In the genomic region with DNA sequence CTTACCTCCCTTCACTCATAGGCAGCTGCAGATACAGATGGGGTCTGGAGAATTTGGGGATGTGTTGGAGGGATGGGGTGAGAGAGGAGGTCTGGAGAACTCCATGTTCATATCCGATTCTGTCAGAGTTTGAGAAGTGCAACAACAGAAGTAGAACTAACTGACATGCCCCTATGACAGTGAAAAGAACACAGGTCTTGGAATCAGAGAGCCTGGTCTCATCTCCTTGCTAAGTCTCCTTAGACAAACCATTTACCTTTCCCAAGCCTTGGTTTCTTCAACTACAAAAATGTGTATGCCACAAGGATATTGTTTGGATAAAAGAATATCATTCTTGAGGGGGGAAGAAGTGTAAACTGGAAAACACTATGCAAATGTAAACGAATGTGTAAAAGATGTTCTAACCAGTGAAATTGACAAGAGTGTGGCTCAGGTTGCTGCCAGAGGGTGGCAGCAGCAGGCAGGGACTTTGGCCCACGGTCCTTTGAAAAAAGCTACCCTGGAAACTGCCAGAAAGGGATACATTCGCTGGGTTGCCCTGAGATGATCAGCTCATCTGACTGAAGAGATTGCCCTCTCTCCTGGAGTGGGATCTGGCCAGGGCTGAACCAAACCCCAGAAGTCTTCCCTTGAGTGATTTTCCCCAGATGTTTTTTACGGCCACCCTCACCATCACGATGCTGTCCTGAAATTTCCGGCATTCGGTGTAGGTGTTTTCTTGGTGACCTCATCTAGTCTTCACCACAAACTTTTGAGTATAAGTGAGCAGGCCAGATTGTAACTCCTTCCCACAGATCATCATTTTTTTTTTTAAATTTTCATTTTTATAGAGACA, we compare ENCODE assay signal across 10 cellular contexts. TPM values are rescaled to one million over a fixed set of nuclear protein-coding genes. Genes with fewer than 3 reads are reported as not detected.
DNase-seq lines count a peak whose midpoint lies in the region; ATAC-seq lines count a peak whose summit lies in the region.
"Had no signal": no experiment of that assay in that cellular context is flagged by ENCODE, and none has a peak within 500 bp of the region (broad histone marks: within the 10 kb centered on the region; RNA-seq: fewer than 3 reads in every experiment).

No MANE protein-coding gene starts in this region.

- no peak overlapping the region for H3K23ac ChIP-seq in mesenchymal stem cell (ENCODE audit: low read length in 2 of 2)

- no peak overlapping the region for H2AFZ ChIP-seq in mesenchymal stem cell (ENCODE audit: low read depth, low read length)

- peak; percentile 6 for DNase-seq in NCI-H1436 (lab: John Stamatoyannopoulos, UW)
- no peak for DNase-seq in NCI-H1436 treated with DMSO at 0.1 percent for 48 hours (lab: John Stamatoyannopoulos, UW)
- peak; percentile 36 for DNase-seq in NCI-H460 (ENCODE audit: extremely low read depth, low read depth)
- DNase-seq in activated CD4-positive, alpha-beta T cell treated with anti-CD3 and anti-CD28 coated beads, Interleukin-2, amount 50 U/mL, for 1 hour: peak; percentile 73
- peak; percentile 55 to 69 for DNase-seq in dermis microvascular lymphatic vessel endothelial cell (ENCODE audit: low read depth in 2 of 2)
- peak; percentile 54 for DNase-seq in mesenchymal stem cell
- DNase-seq in stimulated activated CD8-positive, alpha-beta memory T cell treated with anti-CD3 and anti-CD28 coated beads, Interleukin-4, amount 100 ng/mL, for 1 hour (ENCODE audit: low read depth in 2 of 2, low spot score in 1 of 2): peak; percentile 31 to 58

- no peak overlapping the region for H3K9ac ChIP-seq in mesenchymal stem cell (ENCODE audit: low read length)
- H3K9ac ChIP-seq: BLaER1 treated with 17β-estradiol and CSF1 and Interleukin-3, amounts not matched to agents 10 nM and 100 nM had no signal

- no peak overlapping the region for H2BK12ac ChIP-seq in mesenchymal stem cell (ENCODE audit: low read length in 2 of 2)

- 53% methylated on average over 8 of the region's 8 CpGs for WGBS in mesenchymal stem cell

- no peak overlapping the region for H3K4me2 ChIP-seq in mesenchymal stem cell (ENCODE audit: low read length, poor library complexity, severe bottlenecking)

- no peak overlapping the region for H3K14ac ChIP-seq in mesenchymal stem cell (ENCODE audit: low read length in 2 of 2)

- H3K27me3 ChIP-seq in mesenchymal stem cell (ENCODE audit: control insufficient read depth in 1 of 2, insufficient read depth in 1 of 2, low read length in 2 of 2): peaks cover 0 to 21% of the 10 kb centered on the region in 2 experiments
- H3K27me3 ChIP-seq: BLaER1 treated with 17β-estradiol and CSF1 and Interleukin-3, amounts not matched to agents 10 nM and 100 nM; neutrophil had no signal

- H3K4ac ChIP-seq in mesenchymal stem cell (ENCODE audit: low read depth in 1 of 2, low read length in 2 of 2): no peak overlapping the region

- H3K27ac ChIP-seq in mesenchymal stem cell (ENCODE audit: low read length, poor library complexity, severe bottlenecking): no peak overlapping the region
- H3K27ac ChIP-seq: neutrophil had no signal

- H3K9me3 ChIP-seq in mesenchymal stem cell (ENCODE audit: control insufficient read depth, low read length): peaks cover 3% of the 10 kb centered on the region
- H3K9me3 ChIP-seq: neutrophil had no signal

- peak overlapping the region; percentile 14 for H2AK5ac ChIP-seq in mesenchymal stem cell (ENCODE audit: low read length, severe bottlenecking)

- H2BK5ac ChIP-seq in mesenchymal stem cell (ENCODE audit: low read depth, low read length, poor library complexity, severe bottlenecking): no peak overlapping the region

- H3K18ac ChIP-seq in mesenchymal stem cell (ENCODE audit: low read depth in 1 of 2, low read length in 2 of 2): no peak overlapping the region

- H2BK15ac ChIP-seq in mesenchymal stem cell (ENCODE audit: low read depth, poor library complexity, severe bottlenecking): no peak overlapping the region

- H3K4me3 ChIP-seq in mesenchymal stem cell (ENCODE audit: insufficient read depth in 1 of 2, low read depth in 1 of 2, low read length in 2 of 2): no peak overlapping the region
- H3K4me3 ChIP-seq: BLaER1 treated with 17β-estradiol and CSF1 and Interleukin-3, amounts not matched to agents 10 nM and 100 nM had no signal

- H2BK120ac ChIP-seq in mesenchymal stem cell (ENCODE audit: low read depth, low read length): no peak overlapping the region

- peaks cover 4% of the 10 kb centered on the region for H3K4me1 ChIP-seq in mesenchymal stem cell (ENCODE audit: control insufficient read depth, insufficient read depth, low read depth, low read length)

- H4K8ac ChIP-seq in mesenchymal stem cell (ENCODE audit: low read length): no peak overlapping the region

- ATAC-seq in HG03066 (IDR thresholded peaks at IDR 0.05; ENCODE audit: low read depth, unreplicated experiment): peak; percentile 43

- no peaks in the 10 kb centered on the region for H3K79me1 ChIP-seq in mesenchymal stem cell (replicated peaks; ENCODE audit: low read length, poor library complexity, severe bottlenecking)

- no peaks in the 10 kb centered on the region for H3K36me3 ChIP-seq in mesenchymal stem cell (ENCODE audit: control insufficient read depth in 1 of 2, insufficient read depth in 2 of 2, low read depth in 1 of 2, low read length in 2 of 2)
- H3K36me3 ChIP-seq: BLaER1 treated with 17β-estradiol and CSF1 and Interleukin-3, amounts not matched to agents 10 nM and 100 nM; neutrophil had no signal

- H4K91ac ChIP-seq in mesenchymal stem cell (ENCODE audit: low read length): no peak overlapping the region

RNA-seq across cellular contexts. Expression of a gene that starts 17.0 kb away (rescaled TPM):
- not detected in 2 replicates for total RNA-seq in NCI-H460 (2014; rRNA removed; shearing (Covaris generic))
- polyA plus RNA-seq in NCI-H460 (2014; cell fraction: nucleus; rRNA removed): not detected in 2 replicates
- total RNA-seq in dermis microvascular lymphatic vessel endothelial cell: not detected in 2 replicates
- polyA plus RNA-seq in mesenchymal stem cell (2013, experiment 1 of 2): 0.03 TPM
- not detected for polyA plus RNA-seq in mesenchymal stem cell (2013, experiment 2 of 2)
